1 cellular context compared by ENCODE assay signal in genomic region chr12:68805592-68806120, GRCh38.
TF ChIP-seq lines count a peak whose summit lies in the region.

No MANE protein-coding gene starts in this region.

TF ChIP-seq in K562, 482 proteins besides CTCF, POLR2A, EP300 and RAD21:
- TF ChIP-seq HDAC3 (IDR thresholded peaks at IDR 0.05; ENCODE audit: borderline replicate concordance, partially characterized antibody) (no peak), SMAD2 (IDR thresholded peaks at IDR 0.05; ENCODE audit: low read depth, low read length) (no peak), ZNF175 (CRISPR knock-in tag; IDR thresholded peaks at IDR 0.05; ENCODE audit: low read depth) (no peak), HNRNPK (IDR thresholded peaks at IDR 0.05; ENCODE audit: low read depth, low read length, poor library complexity, severe bottlenecking) (no peak), PURB (CRISPR knock-in tag; IDR thresholded peaks at IDR 0.05; ENCODE audit: low read depth) (no peak), ZNF12 (CRISPR knock-in tag; IDR thresholded peaks at IDR 0.05) (no peak), ZNF253 (CRISPR knock-in tag; conservative IDR thresholded peaks at IDR 0.05) (no peak), DEAF1 (CRISPR knock-in tag; IDR thresholded peaks at IDR 0.05) (no peak), ZNF407 (IDR thresholded peaks at IDR 0.05; ENCODE audit: low read depth) (no peak), ZC3H4 (CRISPR knock-in tag; IDR thresholded peaks at IDR 0.05; ENCODE audit: borderline replicate concordance) (no peak), ARNT (IDR thresholded peaks at IDR 0.05) (no peak)
